ENCODE assay signal across 11 cellular contexts in the genomic region with DNA sequence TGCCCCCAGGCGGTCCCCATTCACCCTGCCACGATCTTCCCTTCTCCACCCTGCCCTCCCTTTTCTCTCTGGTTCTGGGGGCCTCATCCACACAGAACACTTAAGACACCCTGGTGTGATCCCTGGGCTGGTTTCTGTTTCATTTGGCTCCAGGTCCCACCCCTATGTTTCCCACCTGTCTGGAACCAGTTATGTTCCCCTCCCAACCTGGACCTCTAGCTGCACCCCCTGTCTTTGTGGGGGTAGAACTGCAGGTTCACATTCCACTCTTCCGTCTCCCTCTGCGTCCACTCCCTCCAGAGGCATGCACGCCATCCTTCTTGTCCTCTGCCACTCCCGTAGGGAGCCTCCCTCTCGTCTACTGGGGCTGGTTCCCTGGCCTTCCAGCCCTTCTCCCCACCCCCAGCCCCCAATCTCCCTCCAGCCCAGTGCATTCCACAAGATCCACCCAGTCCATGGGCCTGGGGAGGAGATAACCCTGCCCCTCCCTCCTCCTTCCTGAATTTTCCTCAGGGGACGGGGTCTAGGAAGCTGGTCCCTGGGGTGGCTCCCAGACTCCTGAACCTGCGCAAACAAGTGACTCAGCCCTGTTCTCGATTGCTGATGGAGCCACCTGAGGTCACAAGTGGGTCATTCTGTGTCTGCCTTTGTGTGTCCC.
DNase-seq lines count a peak whose midpoint lies in the region; ATAC-seq, FAIRE-seq and TF ChIP-seq lines count a peak whose summit lies in the region.
"Had no signal": no experiment of that assay in that cellular context is flagged by ENCODE, and none has a peak within 500 bp of the region (broad histone marks: within the 10 kb centered on the region; RNA-seq: fewer than 3 reads in every experiment).

No MANE protein-coding gene starts in this region.

- no peak overlapping the region for H3K4me3 Mint-ChIP-seq in stimulated activated memory B cell treated with anti-CD40 and anti-IgM and Interleukin-4, amounts not matched to agents 10 μg/mL and 1 μg/mL and 100 μg/mL, for 72 hours
- H3K4me3 Mint-ChIP-seq: activated T-cell treated with anti-CD3 and anti-CD28 coated beads, Interleukin-2, amount 50 U/mL, for 4 hours had no signal

- H4K20me1 ChIP-seq in keratinocyte (ENCODE audit: control insufficient read depth, extremely low read depth, insufficient read depth, low read length) = no peaks in the 10 kb centered on the region

- no peaks in the 10 kb centered on the region for H3K79me2 ChIP-seq in keratinocyte (ENCODE audit: control insufficient read depth, insufficient read depth, low read length)

- ATAC-seq in stimulated activated memory B cell treated with anti-CD40 and anti-IgM and Interleukin-4, amounts not matched to agents 10 μg/mL and 1 μg/mL and 100 μg/mL, for 72 hours = no peak
- ATAC-seq in GM21381 (IDR thresholded peaks at IDR 0.05; ENCODE audit: unreplicated experiment) = no peak
- ATAC-seq: activated T-cell treated with anti-CD3 and anti-CD28 coated beads, Interleukin-2, amount 50 U/mL, for 4 hours had no signal

- H3K4me3 ChIP-seq in HEK293 (ENCODE audit: low read depth, low read length) (no peak overlapping the region), bronchial epithelial cell (ENCODE audit: low read depth, low read length) (no peak overlapping the region), keratinocyte (ENCODE audit: control insufficient read depth in 2 of 3, extremely low read depth in 1 of 3, insufficient read depth in 2 of 3, low read depth in 1 of 3, low read length in 3 of 3) (no peak overlapping the region), foreskin fibroblast (ENCODE audit: low read depth in 1 of 2, low read length in 2 of 2) (no peak overlapping the region), testis (no peak overlapping the region)

- TF ChIP-seq POLR2A in testis (IDR thresholded peaks at IDR 0.05) = no peak

- FAIRE-seq in bronchial epithelial cell (lab: Jason Lieb, UNC) (no peak), keratinocyte (lab: Jason Lieb, UNC) (no peak)
- FAIRE-seq: GM19239 had no signal

- CTCF ChIA-PET in HEK293 (lab: Yijun Ruan, JAX) = interaction anchor here (1.1 kb wide), 1 partner anchor 50 kb away, joined by 5 read pairs; no protein-coding TSS in a partner anchor

- no peak overlapping the region for H3K4me2 ChIP-seq in keratinocyte (ENCODE audit: control insufficient read depth, extremely low read depth, insufficient read depth, low read depth, low read length)

- no peaks in the 10 kb centered on the region for H3K9me1 ChIP-seq in keratinocyte (ENCODE audit: control insufficient read depth, extremely low read depth, insufficient read depth, low read length)

- H3K27me3 ChIP-seq in bronchial epithelial cell (ENCODE audit: control insufficient read depth, insufficient read depth, low read length) (no peaks in the 10 kb centered on the region), keratinocyte (ENCODE audit: control insufficient read depth, extremely low read depth, insufficient read depth, low read length) (no peaks in the 10 kb centered on the region), testis (no peaks in the 10 kb centered on the region)

- WGBS in testis, 2 donors = 86 to 88% methylated on average over 10 of the region's 10 CpGs

- H3K4me1 Mint-ChIP-seq in stimulated activated memory B cell treated with anti-CD40 and anti-IgM and Interleukin-4, amounts not matched to agents 10 μg/mL and 1 μg/mL and 100 μg/mL, for 72 hours = peaks cover 41% of the 10 kb centered on the region

- no peak overlapping the region for H2AFZ ChIP-seq in keratinocyte (ENCODE audit: control insufficient read depth, low read length)

- intact Hi-C loops in testis (cut with DNase I; ENCODE audit: low total_unique reads) = no loop called here

- peak overlapping the region; percentile 74 for H3K27ac Mint-ChIP-seq in stimulated activated memory B cell treated with anti-CD40 and anti-IgM and Interleukin-4, amounts not matched to agents 10 μg/mL and 1 μg/mL and 100 μg/mL, for 72 hours

- H3K9me3 ChIP-seq in HEK293 (ENCODE audit: control insufficient read depth, insufficient read depth, low read depth, low read length) = no peaks in the 10 kb centered on the region
- H3K9me3 ChIP-seq in keratinocyte (ENCODE audit: control insufficient read depth, low read depth, low read length) = no peaks in the 10 kb centered on the region
- no peaks in the 10 kb centered on the region for H3K9me3 ChIP-seq in testis

- H3K36me3 ChIP-seq in HEK293 (ENCODE audit: control insufficient read depth in 2 of 2, insufficient read depth in 1 of 2, low read length in 2 of 2) (no peaks in the 10 kb centered on the region), bronchial epithelial cell (ENCODE audit: control insufficient read depth, insufficient read depth, low read length) (peaks cover 3% of the 10 kb centered on the region), keratinocyte (ENCODE audit: control insufficient read depth in 2 of 2, extremely low read depth in 1 of 2, insufficient read depth in 2 of 2, low read length in 2 of 2) (no peaks in the 10 kb centered on the region), testis (ENCODE audit: low read depth, missing control alignments) (no peaks in the 10 kb centered on the region)

- 0 out of 2 replicates have a peak, but pooled peaks cover 2% of the 10 kb centered on the region for H3K4me1 ChIP-seq in HEK293 (ENCODE audit: control insufficient read depth, insufficient read depth, low read length)
- peaks cover 41% of the 10 kb centered on the region for H3K4me1 ChIP-seq in keratinocyte (ENCODE audit: control insufficient read depth, extremely low read depth, insufficient read depth, low read length)
- peaks cover 15% of the 10 kb centered on the region for H3K4me1 ChIP-seq in testis

- H3K27me3 Mint-ChIP-seq in stimulated activated memory B cell treated with anti-CD40 and anti-IgM and Interleukin-4, amounts not matched to agents 10 μg/mL and 1 μg/mL and 100 μg/mL, for 72 hours = no peaks in the 10 kb centered on the region

- no peak overlapping the region for H3K27ac ChIP-seq in HEK293 (ENCODE audit: extremely low read depth, low read depth, low read length)
- H3K27ac ChIP-seq in keratinocyte (ENCODE audit: control insufficient read depth, insufficient read depth, low read length) = no peak overlapping the region
- peak overlapping the region in 1 of 2 donors; percentile 79 for H3K27ac ChIP-seq in testis

- H3K9me3 Mint-ChIP-seq in stimulated activated memory B cell treated with anti-CD40 and anti-IgM and Interleukin-4, amounts not matched to agents 10 μg/mL and 1 μg/mL and 100 μg/mL, for 72 hours = no peaks in the 10 kb centered on the region
- H3K9me3 Mint-ChIP-seq: activated T-cell treated with anti-CD3 and anti-CD28 coated beads, Interleukin-2, amount 50 U/mL, for 4 hours had no signal

- H3K36me3 Mint-ChIP-seq in stimulated activated memory B cell treated with anti-CD40 and anti-IgM and Interleukin-4, amounts not matched to agents 10 μg/mL and 1 μg/mL and 100 μg/mL, for 72 hours = peaks cover 56% of the 10 kb centered on the region

- peak; percentile 47 for DNase-seq in bronchial epithelial cell (ENCODE audit: low read depth)
- DNase-seq in keratinocyte (ENCODE audit: low read depth, low spot score) = no peak
- no peak for DNase-seq in foreskin fibroblast
- no peak for DNase-seq in NCI-H2171 (lab: John Stamatoyannopoulos, UW)
- no peak for DNase-seq in testis
- DNase-seq: activated T-cell treated with anti-CD3 and anti-CD28 coated beads, Interleukin-2, amount 50 U/mL, for 4 hours; KBM-7 had no signal

- dilution Hi-C loops in keratinocyte (cut with MboI; ENCODE audit: extremely low pct_ligation_motif_present, low sequenced_read_pairs) = no loop called here

- no peak overlapping the region for H3K9ac ChIP-seq in keratinocyte (ENCODE audit: control insufficient read depth, extremely low read depth, insufficient read depth, low read length)

- POLR2A ChIA-PET in HEK293 (lab: Yijun Ruan, JAX) = no interaction called here

- TF ChIP-seq CTCF in HEK293 (tag by site-specific recombination; IDR thresholded peaks at IDR 0.05) = no peak
- peak; percentile 56 for TF ChIP-seq CTCF in bronchial epithelial cell (IDR thresholded peaks at IDR 0.05; ENCODE audit: insufficient read depth, low read length, severe bottlenecking)
- TF ChIP-seq CTCF in keratinocyte (optimal IDR thresholded peaks at IDR 0.05 in 1 of 3, IDR thresholded peaks at IDR 0.05 in 1 of 3, conservative IDR thresholded peaks at IDR 0.05 in 1 of 3; ENCODE audit: extremely low read depth in 1 of 3, insufficient read depth in 2 of 3, low read length in 3 of 3) = peak in 2 of 3 experiments; percentile 14 to 21
- TF ChIP-seq CTCF in foreskin fibroblast (IDR thresholded peaks at IDR 0.05; ENCODE audit: low read depth, low read length) = no peak
- TF ChIP-seq CTCF in testis (IDR thresholded peaks at IDR 0.05) = no peak

TF ChIP-seq in HEK293, 187 proteins besides CTCF, POLR2A, EP300 and RAD21 (continues in another document):
- no peak for TF ChIP-seq ZNF629 (tag by site-specific recombination; IDR thresholded peaks at IDR 0.05)
- TF ChIP-seq, protein P1, sequence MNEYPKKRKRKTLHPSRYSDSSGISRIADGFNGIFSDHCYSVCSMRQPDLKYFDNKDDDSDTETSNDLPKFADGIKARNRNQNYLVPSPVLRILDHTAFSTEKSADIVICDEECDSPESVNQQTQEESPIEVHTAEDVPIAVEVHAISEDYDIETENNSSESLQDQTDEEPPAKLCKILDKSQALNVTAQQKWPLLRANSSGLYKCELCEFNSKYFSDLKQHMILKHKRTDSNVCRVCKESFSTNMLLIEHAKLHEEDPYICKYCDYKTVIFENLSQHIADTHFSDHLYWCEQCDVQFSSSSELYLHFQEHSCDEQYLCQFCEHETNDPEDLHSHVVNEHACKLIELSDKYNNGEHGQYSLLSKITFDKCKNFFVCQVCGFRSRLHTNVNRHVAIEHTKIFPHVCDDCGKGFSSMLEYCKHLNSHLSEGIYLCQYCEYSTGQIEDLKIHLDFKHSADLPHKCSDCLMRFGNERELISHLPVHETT (tag by site-specific recombination; IDR thresholded peaks at IDR 0.05) = no peak
- no peak for TF ChIP-seq ZBTB20 (tag by site-specific recombination; IDR thresholded peaks at IDR 0.05)
- no peak for TF ChIP-seq ZNF140 (tag by site-specific recombination; IDR thresholded peaks at IDR 0.05)
- TF ChIP-seq ZNF24 (tag by site-specific recombination; IDR thresholded peaks at IDR 0.05) = no peak
- TF ChIP-seq, protein P2, sequence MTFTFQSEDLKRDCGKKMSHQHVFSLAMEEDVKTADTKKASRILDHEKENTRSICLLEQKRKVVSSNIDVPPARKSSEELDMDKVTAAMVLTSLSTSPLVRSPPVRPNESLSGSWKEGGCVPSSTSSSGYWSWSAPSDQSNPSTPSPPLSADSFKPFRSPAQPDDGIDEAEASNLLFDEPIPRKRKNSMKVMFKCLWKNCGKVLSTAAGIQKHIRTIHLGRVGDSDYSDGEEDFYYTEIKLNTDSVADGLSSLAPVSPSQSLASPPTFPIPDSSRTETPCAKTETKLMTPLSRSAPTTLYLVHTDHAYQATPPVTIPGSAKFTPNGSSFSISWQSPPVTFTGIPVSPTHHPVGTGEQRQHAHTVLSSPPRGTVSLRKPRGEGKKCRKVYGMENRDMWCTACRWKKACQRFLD (tag by site-specific recombination; IDR thresholded peaks at IDR 0.05) = no peak

Comparison
In these comparisons a context has a peak if more than half of its experiments do, and no peak if none do; other contexts are left out.
1. CTCF ChIP-seq: peak in bronchial epithelial cell (single experiment) and keratinocyte (2 of 3); none in HEK293 (single experiment), foreskin fibroblast (single experiment) and testis (0 of 3).